ENCODE assay signal across 12 cellular contexts in genomic region chr11:119357069-119357468, GRCh38. TPM values are rescaled to one million over a fixed set of nuclear protein-coding genes. Genes with fewer than 3 reads are reported as not detected.
A peak's percentile ranks its signal among the peaks of the same experiment; 100 is the strongest.
DNase-seq lines count a peak whose midpoint lies in the region; ATAC-seq, FAIRE-seq and TF ChIP-seq lines count a peak whose summit lies in the region.
"Had no signal": no experiment of that assay in that cellular context is flagged by ENCODE, and none has a peak within 500 bp of the region (broad histone marks: within the 10 kb centered on the region; RNA-seq: fewer than 3 reads in every experiment).

No MANE protein-coding gene starts in this region.

- H3F3A ChIP-seq in SK-N-SH (replicated peaks; ENCODE audit: insufficient read depth), result peaks cover 16% of the 10 kb centered on the region

- H3K79me2 ChIP-seq in SK-N-SH (ENCODE audit: insufficient read depth) (no peaks in the 10 kb centered on the region), keratinocyte (ENCODE audit: control insufficient read depth, insufficient read depth, low read length) (no peaks in the 10 kb centered on the region)

- no peaks in the 10 kb centered on the region for H3K27me3 ChIP-seq in SK-N-SH (ENCODE audit: insufficient read depth)
- no peaks in the 10 kb centered on the region for H3K27me3 ChIP-seq in adrenal gland
- H3K27me3 ChIP-seq in keratinocyte (ENCODE audit: control insufficient read depth, extremely low read depth, insufficient read depth, low read length), result no peaks in the 10 kb centered on the region
- no peaks in the 10 kb centered on the region for H3K27me3 ChIP-seq in suprapubic skin

- H3K9me1 ChIP-seq in keratinocyte (ENCODE audit: control insufficient read depth, extremely low read depth, insufficient read depth, low read length), result no peaks in the 10 kb centered on the region

- CTCF ChIA-PET in SK-N-SH (lab: Yijun Ruan, JAX), result interaction anchor here (0.6 to 5.1 kb wide), 38 partner anchors 8 to 761 kb away, joined by 3 to 308 read pairs (median 6); partner anchors contain the start of genes C1QTNF5, C2CD2L, MCAM and MFRP

- dilution Hi-C loops in keratinocyte (cut with MboI; ENCODE audit: extremely low pct_ligation_motif_present, low sequenced_read_pairs), result no loop called here

- no peak for TF ChIP-seq RAD21 in SK-N-SH (IDR thresholded peaks at IDR 0.05; ENCODE audit: low read length)

- intact Hi-C loops in adrenal gland (cut with DNase I), result loop anchor here (2.0 to 10.0 kb wide), 3 partner anchors 16 to 120 kb away; no protein-coding TSS in a partner anchor

- H3K4me1 ChIP-seq in SK-N-SH (ENCODE audit: control insufficient read depth in 1 of 2, insufficient read depth in 2 of 2, low read depth in 1 of 2, low read length in 1 of 2) (peaks cover 13 to 26% of the 10 kb centered on the region in 2 experiments; a peak in 3 of 4 replicates), adrenal gland (replicated peaks in 1 of 2) (peaks cover 13 to 14% of the 10 kb centered on the region in 2 donors), keratinocyte (ENCODE audit: control insufficient read depth, extremely low read depth, insufficient read depth, low read length) (peaks cover 31% of the 10 kb centered on the region), suprapubic skin (peaks cover 37% of the 10 kb centered on the region)

- no peaks in the 10 kb centered on the region for H4K20me1 ChIP-seq in SK-N-SH (ENCODE audit: insufficient read depth)
- H4K20me1 ChIP-seq in keratinocyte (ENCODE audit: control insufficient read depth, extremely low read depth, insufficient read depth, low read length), result no peaks in the 10 kb centered on the region

- FAIRE-seq in keratinocyte (lab: Jason Lieb, UNC), result no peak
- FAIRE-seq: colon, TTC549 had no signal

- H3K4me2 ChIP-seq in SK-N-SH, result peak overlapping the region; percentile 92; the same call in 1 of the 2 replicates
- H3K4me2 ChIP-seq in keratinocyte (ENCODE audit: control insufficient read depth, extremely low read depth, insufficient read depth, low read depth, low read length), result peak overlapping the region; percentile 94

- TF ChIP-seq CTCF in SK-N-SH (IDR thresholded peaks at IDR 0.05) (no peak), adrenal gland (IDR thresholded peaks at IDR 0.05) (no peak), keratinocyte (optimal IDR thresholded peaks at IDR 0.05 in 1 of 3, IDR thresholded peaks at IDR 0.05 in 1 of 3, conservative IDR thresholded peaks at IDR 0.05 in 1 of 3; ENCODE audit: extremely low read depth in 1 of 3, insufficient read depth in 2 of 3, low read length in 3 of 3) (no peak), suprapubic skin (IDR thresholded peaks at IDR 0.05) (no peak)

- no peak for DNase-seq in SK-N-SH
- no peak for DNase-seq in adrenal gland
- DNase-seq in keratinocyte (ENCODE audit: low read depth, low spot score), result no peak
- DNase-seq in suprapubic skin (ENCODE audit: low spot score in 2 of 2), result no peak
- DNase-seq in mesenteric fat pad (ENCODE audit: low spot score), result no peak
- DNase-seq in effector CD4-positive, alpha-beta T cell, result no peak
- no peak for DNase-seq in anterior cingulate cortex (lab: John Stamatoyannopoulos, UW)
- DNase-seq: NCI-H2081 had no signal

- no peak for TF ChIP-seq POLR2A in adrenal gland (IDR thresholded peaks at IDR 0.05)
- TF ChIP-seq POLR2A in suprapubic skin (IDR thresholded peaks at IDR 0.05), result no peak

- peaks cover 0 to 3% of the 10 kb centered on the region in 2 experiments for H3K36me3 ChIP-seq in SK-N-SH (replicated peaks in 1 of 2; ENCODE audit: control insufficient read depth in 1 of 2, insufficient read depth in 2 of 2, low read length in 1 of 2)
- H3K36me3 ChIP-seq in adrenal gland (replicated peaks in 1 of 2), result peaks cover 0 to 17% of the 10 kb centered on the region in 2 donors
- no peaks in the 10 kb centered on the region for H3K36me3 ChIP-seq in keratinocyte (ENCODE audit: control insufficient read depth in 2 of 2, extremely low read depth in 1 of 2, insufficient read depth in 2 of 2, low read length in 2 of 2)
- H3K36me3 ChIP-seq in suprapubic skin, result no peaks in the 10 kb centered on the region

- H3K27ac ChIP-seq in SK-N-SH (ENCODE audit: low read depth in 2 of 2, low read length in 1 of 2) (no peak overlapping the region), adrenal gland (peak overlapping the region in 3 of 5 donors; percentile 46 to 72 (median 59)), keratinocyte (ENCODE audit: control insufficient read depth, insufficient read depth, low read length) (no peak overlapping the region), suprapubic skin (no peak overlapping the region)

- POLR2A ChIA-PET in SK-N-SH (lab: Yijun Ruan, JAX), result interaction anchor here (2.4 kb wide), 1 partner anchor 17 kb away, joined by 9 read pairs; no protein-coding TSS in a partner anchor

- 35% methylated on average over 6 of the region's 13 CpGs for WGBS in SK-N-SH (ENCODE audit: low lambda C conversion rate)
- 38 to 100% (median 52%) methylated on average over 2 to 13 of the region's 13 CpGs for WGBS in adrenal gland, 4 donors
- 55% methylated on average over 10 of the region's 13 CpGs for WGBS in suprapubic skin

- H3K9me3 ChIP-seq in SK-N-SH (no peaks in the 10 kb centered on the region), adrenal gland (replicated peaks in 1 of 3) (no peaks in the 10 kb centered on the region), keratinocyte (ENCODE audit: control insufficient read depth, low read depth, low read length) (no peaks in the 10 kb centered on the region), suprapubic skin (no peaks in the 10 kb centered on the region)

- ATAC-seq in SK-N-SH treated with all-trans-retinoic acid at 6 μM for 48 hours, result no peak

- peak overlapping the region; percentile 42 to 79; a peak in 3 of 4 replicates for H3K4me3 ChIP-seq in SK-N-SH (ENCODE audit: low read depth in 2 of 2, low read length in 1 of 2)
- H3K4me3 ChIP-seq in adrenal gland, result peak overlapping the region in 2 of 4 donors; percentile 44 to 56
- peak overlapping the region in 1 of 3 experiments; percentile 44 for H3K4me3 ChIP-seq in keratinocyte (ENCODE audit: control insufficient read depth in 2 of 3, extremely low read depth in 1 of 3, insufficient read depth in 2 of 3, low read depth in 1 of 3, low read length in 3 of 3)
- H3K4me3 ChIP-seq in suprapubic skin, result peak overlapping the region; percentile 57

- H3K9ac ChIP-seq in SK-N-SH, result no peak overlapping the region
- no peak overlapping the region for H3K9ac ChIP-seq in keratinocyte (ENCODE audit: control insufficient read depth, extremely low read depth, insufficient read depth, low read length)

- no peaks in the 10 kb centered on the region for H3K9me2 ChIP-seq in SK-N-SH

- H2AFZ ChIP-seq in SK-N-SH (ENCODE audit: low read depth) (no peak overlapping the region), keratinocyte (ENCODE audit: control insufficient read depth, low read length) (no peak overlapping the region)

- TF ChIP-seq EP300 in SK-N-SH (IDR thresholded peaks at IDR 0.05; ENCODE audit: borderline replicate concordance in 1 of 2, low read depth in 1 of 2, low read length in 1 of 2), result no peak
- no peak for TF ChIP-seq EP300 in suprapubic skin (IDR thresholded peaks at IDR 0.05)

RNA-seq across cellular contexts. Expression of gene MFRP, which starts 10.6 kb away (rescaled TPM):
- polyA plus RNA-seq in SK-N-SH (2012; rRNA removed), result not detected in 2 replicates
- not detected in 2 replicates for polyA plus RNA-seq in SK-N-SH (2012; cell fraction: cytosol; rRNA removed)
- not detected in 2 replicates for polyA plus RNA-seq in SK-N-SH (2012; cell fraction: nucleus; rRNA removed)
- under 1 TPM in 1 of 8 donors, not detected in 7; under 0.01 TPM for total RNA-seq in adrenal gland
- polyA plus RNA-seq in adrenal gland, result not detected
- not detected in 3 replicates for polyA plus RNA-seq in keratinocyte
- polyA plus RNA-seq in keratinocyte (2011; ENCODE audit: low read depth), result not detected
- not detected in 2 replicates for polyA plus RNA-seq in keratinocyte (2011; cell fraction: cytosol; rRNA removed)
- polyA plus RNA-seq in keratinocyte (2011; cell fraction: nucleus; rRNA removed), result not detected in 2 replicates
- polyA plus RNA-seq in keratinocyte (2012; ENCODE audit: low replicate concordance), result not detected in 2 replicates
- not detected in 3 replicates for polyA minus RNA-seq in keratinocyte
- polyA minus RNA-seq in keratinocyte (2011; cell fraction: cytosol; rRNA and poly(A)+ RNA removed), result not detected
- polyA minus RNA-seq in keratinocyte (2011; cell fraction: nucleus; rRNA and poly(A)+ RNA removed), result not detected in 2 replicates
- under 1 TPM in 1 of 4 donors, not detected in 3; 0.11 TPM for total RNA-seq in suprapubic skin
- not detected for total RNA-seq in mesenteric fat pad
- total RNA-seq: mononuclear cell had no signal

RNA-seq across cellular contexts. Expression of gene C1QTNF5, which starts 16.4 kb away (rescaled TPM):
- polyA plus RNA-seq in SK-N-SH (2012; rRNA removed) (0.71 and 0.76 TPM in 2 replicates), adrenal gland (10 to 100 TPM in 2 of 3 donors, 1 to 10 TPM in 1; 1.8 to 25.9 (median 20.3) TPM), keratinocyte (0.04 TPM in 1 of 3 replicates, not detected in the others)
- 0.53 and 0.84 TPM in 2 replicates for polyA plus RNA-seq in SK-N-SH (2012; cell fraction: cytosol; rRNA removed)
- 1.2 and 1.4 TPM in 2 replicates for polyA plus RNA-seq in SK-N-SH (2012; cell fraction: nucleus; rRNA removed)
- total RNA-seq in adrenal gland (10 to 100 TPM; 10.3 to 46.9 (median 23.0) TPM), suprapubic skin (1 to 10 TPM; 3.7 to 9.8 (median 4.9) TPM), mesenteric fat pad (52.9 TPM)
- polyA plus RNA-seq in keratinocyte (2011; ENCODE audit: low read depth), result not detected
- polyA plus RNA-seq in keratinocyte (2011; cell fraction: cytosol; rRNA removed), result 0.06 TPM in 1 of 2 replicates, not detected in the other
- polyA plus RNA-seq in keratinocyte (2011; cell fraction: nucleus; rRNA removed), result not detected in 2 replicates
- not detected in 2 replicates for polyA plus RNA-seq in keratinocyte (2012; ENCODE audit: low replicate concordance)
- polyA minus RNA-seq in keratinocyte, result not detected in 3 replicates
- polyA minus RNA-seq in keratinocyte (2011; cell fraction: cytosol; rRNA and poly(A)+ RNA removed), result not detected
- polyA minus RNA-seq in keratinocyte (2011; cell fraction: nucleus; rRNA and poly(A)+ RNA removed), result not detected in 2 replicates
- total RNA-seq: mononuclear cell had no signal

RNA-seq across cellular contexts. Expression of gene RNF26, which starts 22.7 kb away (rescaled TPM):
- polyA plus RNA-seq in SK-N-SH (2012; rRNA removed), result 26.6 and 31.9 TPM in 2 replicates
- polyA plus RNA-seq in SK-N-SH (2012; cell fraction: cytosol; rRNA removed), result 14.5 and 21.8 TPM in 2 replicates
- 10.4 and 12.2 TPM in 2 replicates for polyA plus RNA-seq in SK-N-SH (2012; cell fraction: nucleus; rRNA removed)
- 10 to 100 TPM in 7 of 8 donors, 1 to 10 TPM in 1; 8.9 to 28.0 (median 20.6) TPM for total RNA-seq in adrenal gland
- 10 to 100 TPM in 2 of 3 donors, 1 to 10 TPM in 1; 9.6 to 13.0 (median 10.7) TPM for polyA plus RNA-seq in adrenal gland
- 9.1 to 27.7 TPM (median 13.2 TPM) in 3 replicates for polyA plus RNA-seq in keratinocyte
- polyA plus RNA-seq in keratinocyte (2011; ENCODE audit: low read depth), result 2.2 TPM
- 13.2 and 16.9 TPM in 2 replicates for polyA plus RNA-seq in keratinocyte (2011; cell fraction: cytosol; rRNA removed)
- polyA plus RNA-seq in keratinocyte (2011; cell fraction: nucleus; rRNA removed), result 18.1 and 23.2 TPM in 2 replicates
- polyA plus RNA-seq in keratinocyte (2012; ENCODE audit: low replicate concordance), result 13.8 and 26.8 TPM in 2 replicates
- polyA minus RNA-seq in keratinocyte, result 24.4 to 88.9 TPM (median 29.9 TPM) in 3 replicates
- 26.1 TPM for polyA minus RNA-seq in keratinocyte (2011; cell fraction: cytosol; rRNA and poly(A)+ RNA removed)
- 15.9 and 21.3 TPM in 2 replicates for polyA minus RNA-seq in keratinocyte (2011; cell fraction: nucleus; rRNA and poly(A)+ RNA removed)
- 10 to 100 TPM; 13.3 to 21.4 (median 15.4) TPM for total RNA-seq in suprapubic skin
- 20.6 TPM for total RNA-seq in mesenteric fat pad

RNA-seq across cellular contexts. Expression of gene USP2, which starts 24.4 kb away (rescaled TPM):
- polyA plus RNA-seq in SK-N-SH (2012; rRNA removed), result 0.81 and 0.97 TPM in 2 replicates
- polyA plus RNA-seq in SK-N-SH (2012; cell fraction: cytosol; rRNA removed), result 0.46 and 0.60 TPM in 2 replicates
- 1.6 TPM in 2 replicates for polyA plus RNA-seq in SK-N-SH (2012; cell fraction: nucleus; rRNA removed)
- 10 to 100 TPM in 4 of 8 donors, 1 to 10 TPM in 4; 3.9 to 28.7 (median 13.0) TPM for total RNA-seq in adrenal gland
- polyA plus RNA-seq in adrenal gland, result 10 to 100 TPM in 1 of 3 donors, 1 to 10 TPM in 2; 4.6 to 11.8 (median 9.1) TPM
- 0.35 to 0.49 TPM (median 0.46 TPM) in 3 replicates for polyA plus RNA-seq in keratinocyte
- 8.9 TPM for polyA plus RNA-seq in keratinocyte (2011; ENCODE audit: low read depth)
- 0.27 and 0.29 TPM in 2 replicates for polyA plus RNA-seq in keratinocyte (2011; cell fraction: cytosol; rRNA removed)
- polyA plus RNA-seq in keratinocyte (2011; cell fraction: nucleus; rRNA removed), result 0.62 and 0.80 TPM in 2 replicates
- 0.44 and 12.1 TPM in 2 replicates for polyA plus RNA-seq in keratinocyte (2012; ENCODE audit: low replicate concordance)
- 0.49 to 1.2 TPM (median 0.79 TPM) in 3 replicates for polyA minus RNA-seq in keratinocyte
- not detected for polyA minus RNA-seq in keratinocyte (2011; cell fraction: cytosol; rRNA and poly(A)+ RNA removed)
- polyA minus RNA-seq in keratinocyte (2011; cell fraction: nucleus; rRNA and poly(A)+ RNA removed), result 0.84 and 1.0 TPM in 2 replicates
- 10 to 100 TPM in 3 of 4 donors, 1 to 10 TPM in 1; 5.9 to 25.4 (median 15.2) TPM for total RNA-seq in suprapubic skin
- 4.2 TPM for total RNA-seq in mesenteric fat pad

RNA-seq across cellular contexts. Expression of gene MCAM, which starts 40.1 kb away (rescaled TPM):
- polyA plus RNA-seq in SK-N-SH (2012; rRNA removed), result 22.8 and 28.4 TPM in 2 replicates
- polyA plus RNA-seq in SK-N-SH (2012; cell fraction: cytosol; rRNA removed), result 10.9 and 18.9 TPM in 2 replicates
- 16.4 and 31.7 TPM in 2 replicates for polyA plus RNA-seq in SK-N-SH (2012; cell fraction: nucleus; rRNA removed)
- total RNA-seq in adrenal gland, result 100 to 1,000 TPM in 1 of 8 donors, 10 to 100 TPM in 7; 15.3 to 143 (median 45.8) TPM
- polyA plus RNA-seq in adrenal gland, result 10 to 100 TPM; 17.2 to 48.5 (median 30.5) TPM
- polyA plus RNA-seq in keratinocyte, result 8.5 to 12.1 TPM (median 10.5 TPM) in 3 replicates
- polyA plus RNA-seq in keratinocyte (2011; ENCODE audit: low read depth), result 0.91 TPM
- 2.4 and 4.8 TPM in 2 replicates for polyA plus RNA-seq in keratinocyte (2011; cell fraction: cytosol; rRNA removed)
- 12.9 and 14.6 TPM in 2 replicates for polyA plus RNA-seq in keratinocyte (2011; cell fraction: nucleus; rRNA removed)
- 0.52 and 7.8 TPM in 2 replicates for polyA plus RNA-seq in keratinocyte (2012; ENCODE audit: low replicate concordance)
- 6.9 to 14.4 TPM (median 11.9 TPM) in 3 replicates for polyA minus RNA-seq in keratinocyte
- 17.8 TPM for polyA minus RNA-seq in keratinocyte (2011; cell fraction: cytosol; rRNA and poly(A)+ RNA removed)
- polyA minus RNA-seq in keratinocyte (2011; cell fraction: nucleus; rRNA and poly(A)+ RNA removed), result 13.2 and 24.2 TPM in 2 replicates
- total RNA-seq in suprapubic skin, result 100 to 1,000 TPM; 104 to 163 (median 124) TPM
- total RNA-seq in mesenteric fat pad, result 550 TPM

Comparison
In these comparisons a context has a peak if more than half of its experiments do, and no peak if none do; other contexts are left out.
1. H3K27ac ChIP-seq: peak in adrenal gland (3 of 5); none in SK-N-SH (0 of 2), keratinocyte (single experiment) and suprapubic skin (single experiment).